Comparison of ENCODE assay signal across 9 cellular contexts in the genomic region with DNA sequence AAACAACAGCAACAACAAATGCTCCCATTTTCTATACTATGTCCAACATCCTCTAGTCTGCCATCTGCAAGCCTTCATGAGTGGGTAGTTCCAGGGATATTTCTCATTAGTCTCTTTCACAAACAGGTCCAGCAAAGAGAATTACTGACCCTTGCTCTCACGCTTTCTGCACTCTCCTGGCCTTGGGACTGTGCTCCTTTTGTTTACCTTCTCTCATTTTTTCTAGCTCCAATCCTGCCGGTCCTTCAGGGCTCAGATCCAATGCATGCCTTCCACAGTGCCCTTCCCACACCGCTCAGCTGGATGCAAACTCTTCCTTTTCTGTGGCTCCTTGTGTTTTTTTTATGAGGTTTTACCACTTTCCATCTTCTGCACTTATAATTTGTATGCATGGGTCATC. TPM values are rescaled to one million over a fixed set of nuclear protein-coding genes. Genes with fewer than 3 reads are reported as not detected.
DNase-seq lines count a peak whose midpoint lies in the region; ATAC-seq and TF ChIP-seq lines count a peak whose summit lies in the region.
"Had no signal": no experiment of that assay in that cellular context is flagged by ENCODE, and none has a peak within 500 bp of the region (broad histone marks: within the 10 kb centered on the region; RNA-seq: fewer than 3 reads in every experiment).

No MANE protein-coding gene starts in this region.

- no peaks in the 10 kb centered on the region for H3K27me3 Mint-ChIP-seq in CD4-positive, CD25-positive, alpha-beta regulatory T cell
- peaks cover 28 to 55% of the 10 kb centered on the region in 2 donors for H3K27me3 Mint-ChIP-seq in natural killer cell (ENCODE audit: low read depth in 2 of 2)

- no peaks in the 10 kb centered on the region for H3K36me3 ChIP-seq in CD4-positive, CD25-positive, alpha-beta regulatory T cell (ENCODE audit: control insufficient read depth, insufficient read depth, low read length)
- no peaks in the 10 kb centered on the region for H3K36me3 ChIP-seq in psoas muscle (ENCODE audit: insufficient read depth in 1 of 2, low read depth in 1 of 2)

- no peak overlapping the region for H3K27ac ChIP-seq in CD4-positive, CD25-positive, alpha-beta regulatory T cell (ENCODE audit: insufficient read depth, low read length, poor library complexity, severe bottlenecking)
- H3K27ac ChIP-seq in psoas muscle: peak overlapping the region; percentile 7

- peaks cover 2% of the 10 kb centered on the region for H3K36me3 Mint-ChIP-seq in CD4-positive, CD25-positive, alpha-beta regulatory T cell
- no peaks in the 10 kb centered on the region for H3K36me3 Mint-ChIP-seq in natural killer cell
- H3K36me3 Mint-ChIP-seq: CD8-positive, alpha-beta memory T cell had no signal

- H3K4me1 Mint-ChIP-seq in CD4-positive, CD25-positive, alpha-beta regulatory T cell: peaks cover 28 to 68% (median 49%) of the 10 kb centered on the region in 4 donors
- H3K4me1 Mint-ChIP-seq in natural killer cell: peaks cover 0 to 3% of the 10 kb centered on the region in 2 donors

- WGBS in psoas muscle, 3 donors: 36 to 65% (median 39%) methylated on average over 3 of the region's 3 CpGs

- TF ChIP-seq CTCF in LNCaP clone FGC (IDR thresholded peaks at IDR 0.05; ENCODE audit: control insufficient read depth, extremely low read depth, insufficient read depth) (no peak), psoas muscle (IDR thresholded peaks at IDR 0.05) (no peak), natural killer cell (IDR thresholded peaks at IDR 0.05) (no peak)

- no peak for ATAC-seq in CD4-positive, CD25-positive, alpha-beta regulatory T cell (ENCODE audit: low read depth in 2 of 2)
- ATAC-seq in psoas muscle: no peak
- no peak for ATAC-seq in GM21381 (IDR thresholded peaks at IDR 0.05; ENCODE audit: unreplicated experiment)
- no peak for ATAC-seq in natural killer cell

- no peaks in the 10 kb centered on the region for H3K27me3 ChIP-seq in CD4-positive, CD25-positive, alpha-beta regulatory T cell (ENCODE audit: control insufficient read depth, insufficient read depth, low read length)
- no peaks in the 10 kb centered on the region for H3K27me3 ChIP-seq in psoas muscle (ENCODE audit: insufficient read depth in 3 of 3, low read length in 2 of 3)

- peaks cover 56% of the 10 kb centered on the region for H3K4me1 ChIP-seq in CD4-positive, CD25-positive, alpha-beta regulatory T cell (ENCODE audit: control insufficient read depth, insufficient read depth, low read length, poor library complexity, severe bottlenecking)
- peaks cover 2% of the 10 kb centered on the region for H3K4me1 ChIP-seq in psoas muscle

- no peaks in the 10 kb centered on the region for H3K9me3 ChIP-seq in CD4-positive, CD25-positive, alpha-beta regulatory T cell (ENCODE audit: control insufficient read depth in 2 of 2, low read length in 2 of 2)
- H3K9me3 ChIP-seq in psoas muscle: no peaks in the 10 kb centered on the region

- peak overlapping the region; percentile 44 to 96 (median 68) for H3K27ac Mint-ChIP-seq in CD4-positive, CD25-positive, alpha-beta regulatory T cell
- no peak overlapping the region for H3K27ac Mint-ChIP-seq in natural killer cell

- DNase-seq in CD4-positive, CD25-positive, alpha-beta regulatory T cell: no peak
- DNase-seq in LNCaP clone FGC (ENCODE audit: low read depth): peak; percentile 71
- DNase-seq in brain pericyte (ENCODE audit: low read depth, low spot score): peak; percentile 11
- DNase-seq in psoas muscle: no peak
- no peak for DNase-seq in natural killer cell
- no peak for DNase-seq in NCI-H2029 treated with DMSO at 0.1 percent for 48 hours (lab: John Stamatoyannopoulos, UW)
- no peak for DNase-seq in DMS79 treated with DMSO at 0.1 percent for 48 hours (lab: John Stamatoyannopoulos, UW)
- DNase-seq: CD8-positive, alpha-beta memory T cell had no signal

- peaks cover 0 to 2% (median 0%) of the 10 kb centered on the region in 7 donors for H3K9me3 Mint-ChIP-seq in CD4-positive, CD25-positive, alpha-beta regulatory T cell
- no peaks in the 10 kb centered on the region for H3K9me3 Mint-ChIP-seq in natural killer cell

- peak overlapping the region; percentile 2 to 40 (median 38) for H3K4me3 Mint-ChIP-seq in CD4-positive, CD25-positive, alpha-beta regulatory T cell
- no peak overlapping the region for H3K4me3 Mint-ChIP-seq in natural killer cell
- H3K4me3 Mint-ChIP-seq: CD8-positive, alpha-beta memory T cell had no signal

- no peak overlapping the region for H3K4me3 ChIP-seq in CD4-positive, CD25-positive, alpha-beta regulatory T cell (ENCODE audit: low read depth, low read length)
- H3K4me3 ChIP-seq in LNCaP clone FGC (ENCODE audit: low read depth, low read length) (no peak overlapping the region), psoas muscle (no peak overlapping the region)

- intact Hi-C loops in psoas muscle (cut with DNase I): no loop called here
- intact Hi-C loops in natural killer cell (cut with micrococcal nuclease): no loop called here

RNA-seq across cellular contexts. Expression of a gene that starts 47.2 kb away (rescaled TPM):
- total RNA-seq in CD4-positive, CD25-positive, alpha-beta regulatory T cell: 40.9 TPM
- polyA plus RNA-seq in CD4-positive, CD25-positive, alpha-beta regulatory T cell: 10 to 100 TPM; 27.3 to 41.7 (median 39.4) TPM
- total RNA-seq in psoas muscle: not detected
- under 1 TPM in 2 of 3 donors, not detected in 1; 0.08 TPM for polyA plus RNA-seq in psoas muscle
- total RNA-seq in natural killer cell: 1 to 10 TPM in 2 of 3 donors, not detected in 1; 1.1 to 1.5 TPM
- polyA plus RNA-seq: CD8-positive, alpha-beta memory T cell had no signal

Comparison
In these comparisons a context has a peak if more than half of its experiments do, and no peak if none do; other contexts are left out.
1. DNase-seq: peak in LNCaP clone FGC (single experiment) and brain pericyte (single experiment); none in CD4-positive, CD25-positive, alpha-beta regulatory T cell (0 of 3), psoas muscle (0 of 2), natural killer cell (single experiment), NCI-H2029 treated with DMSO at 0.1 percent for 48 hours (single experiment) and DMS79 treated with DMSO at 0.1 percent for 48 hours (single experiment).
2. H3K27ac Mint-ChIP-seq: peak in CD4-positive, CD25-positive, alpha-beta regulatory T cell (3 of 3); none in natural killer cell (0 of 2).
3. RNA of a gene that starts 47.2 kb away (total RNA-seq): 40.9 TPM in CD4-positive, CD25-positive, alpha-beta regulatory T cell (single experiment); 1.1 to 1.5 TPM in natural killer cell and not detected in psoas muscle; every median in the first group is over 10 times any median in the second.